ENCODE assay signal across 8 cellular contexts in the genomic region with DNA sequence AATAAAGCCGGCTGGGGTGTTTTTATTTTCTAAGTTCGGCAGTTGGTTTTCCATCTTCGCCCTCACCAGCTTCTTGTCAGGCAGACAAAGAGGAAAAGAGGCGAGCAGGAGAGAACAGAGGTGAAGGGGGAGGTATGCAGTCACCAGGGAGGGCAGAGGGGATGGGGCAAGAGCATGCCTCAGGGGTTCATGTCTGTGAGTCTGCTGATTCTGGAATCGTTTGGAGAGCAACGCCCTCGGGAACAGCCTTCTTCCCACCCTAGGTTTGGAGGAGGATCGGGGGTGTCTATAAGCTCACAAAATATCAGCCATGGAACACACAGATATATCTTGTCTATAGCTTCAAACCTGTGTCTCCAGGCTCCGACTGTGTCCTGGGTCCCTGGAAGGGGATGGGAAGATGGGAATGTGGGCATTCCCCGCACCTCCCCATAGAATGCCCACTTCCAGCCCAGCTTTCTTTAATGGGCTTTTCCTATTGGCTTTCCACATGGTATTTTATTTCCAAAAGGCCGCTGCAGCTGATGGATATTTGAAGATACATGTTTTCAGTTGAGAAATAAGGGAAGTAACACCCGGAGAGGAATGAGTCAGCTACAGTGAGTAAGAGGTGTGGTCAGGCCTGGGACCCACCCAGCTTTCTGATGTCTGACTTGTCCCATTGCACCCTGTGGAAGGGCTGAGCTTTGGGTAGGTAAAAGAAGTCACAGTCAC.
DNase-seq lines count a peak whose midpoint lies in the region; ATAC-seq and TF ChIP-seq lines count a peak whose summit lies in the region.

No MANE protein-coding gene starts in this region.

- H3K9me3 ChIP-seq in BLaER1 (peaks cover 8% of the 10 kb centered on the region; the same call in 1 of the 2 replicates), mucosa of descending colon (no peaks in the 10 kb centered on the region)

- no peak overlapping the region for H3K9ac ChIP-seq in BLaER1

- peaks cover 30% of the 10 kb centered on the region for H3K4me1 ChIP-seq in BLaER1
- no peaks in the 10 kb centered on the region for H3K4me1 ChIP-seq in mucosa of descending colon (ENCODE audit: low read depth)

- intact Hi-C loops in mucosa of descending colon (cut with DNase I, micrococcal nuclease), result no loop called here

- no peaks in the 10 kb centered on the region for H3K27me3 ChIP-seq in BLaER1

- ATAC-seq in mucosa of descending colon (peak; percentile 64), HG03442 (IDR thresholded peaks at IDR 0.05; ENCODE audit: unreplicated experiment) (no peak)

- no peak overlapping the region for H3K4me3 ChIP-seq in BLaER1
- H3K4me3 ChIP-seq in mucosa of descending colon, result no peak overlapping the region

- H3K4me2 ChIP-seq in BLaER1, result peak overlapping the region; percentile 16; the same call in 1 of the 2 replicates

- DNase-seq in HUDEP-2 (lab: John Stamatoyannopoulos, UW; ENCODE audit: unreplicated experiment in 76 of 76) (peak in 53 of 76 experiments; percentile 4 to 67 (median 31)), amniotic epithelial cell (ENCODE audit: low read depth) (peak; percentile 90), mucosa of descending colon (peak in 1 of 3 donors; percentile 29), NCI-H524 (lab: John Stamatoyannopoulos, UW) (no peak), NCI-H1048 (lab: John Stamatoyannopoulos, UW) (no peak), NAMALWA (ENCODE audit: low spot score) (no peak)

- H3K36me3 ChIP-seq in BLaER1 (no peaks in the 10 kb centered on the region), mucosa of descending colon (ENCODE audit: low read depth) (no peaks in the 10 kb centered on the region)

- no peak overlapping the region for H3K27ac ChIP-seq in BLaER1

- no peaks in the 10 kb centered on the region for H4K20me1 ChIP-seq in BLaER1

- no peak for TF ChIP-seq CTCF in mucosa of descending colon (IDR thresholded peaks at IDR 0.05)

Comparison
In these comparisons a context has a peak if more than half of its experiments do, and no peak if none do; other contexts are left out.
1. DNase-seq: peak in HUDEP-2 (53 of 76) and amniotic epithelial cell (single experiment); none in NCI-H524 (0 of 2), NCI-H1048 (single experiment) and NAMALWA (single experiment).